In the genomic region with DNA sequence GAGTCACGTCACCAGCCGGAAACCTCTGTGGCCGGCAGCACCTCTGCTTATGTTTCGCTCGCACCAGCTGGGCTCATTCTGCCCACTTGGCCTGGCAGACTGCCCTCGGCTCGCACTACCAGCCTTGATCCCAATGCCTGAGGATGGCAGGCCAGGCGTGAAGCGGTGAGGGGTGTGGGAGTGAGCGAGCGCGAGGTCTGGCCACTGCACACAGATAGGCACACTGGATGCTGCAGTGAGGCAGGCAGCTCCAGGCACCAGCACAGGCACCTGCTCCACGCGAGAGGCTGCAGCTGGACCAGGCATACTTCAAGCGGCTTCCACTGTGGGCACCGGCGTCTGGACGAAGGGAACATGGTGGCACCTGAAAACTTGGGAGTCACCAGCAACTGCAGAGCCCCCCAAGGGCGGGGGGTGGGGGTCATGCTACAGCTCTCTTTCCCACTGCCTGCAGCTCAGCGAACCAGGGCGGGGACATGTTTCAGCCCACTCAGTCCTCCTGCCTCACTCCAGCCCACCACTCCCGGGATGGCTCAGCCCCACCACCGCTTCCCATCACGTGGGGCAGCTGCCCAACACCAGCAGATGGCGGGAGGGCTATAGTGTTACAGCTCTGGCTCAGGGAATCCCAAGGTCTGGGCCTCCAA, we compare ENCODE assay signal across 22 cellular contexts. TPM values are rescaled to one million over a fixed set of nuclear protein-coding genes. Genes with fewer than 3 reads are reported as not detected.
DNase-seq lines count a peak whose midpoint lies in the region; ATAC-seq and TF ChIP-seq lines count a peak whose summit lies in the region.
"Had no signal": no experiment of that assay in that cellular context is flagged by ENCODE, and none has a peak within 500 bp of the region (broad histone marks: within the 10 kb centered on the region; RNA-seq: fewer than 3 reads in every experiment).

No MANE protein-coding gene starts in this region.

- H3K27ac ChIP-seq in SK-N-SH (ENCODE audit: low read depth in 2 of 2, low read length in 1 of 2) (no peak overlapping the region), PC-3 (ENCODE audit: low read length) (no peak overlapping the region)
- H3K27ac ChIP-seq: body of pancreas, coronary artery, foreskin keratinocyte, Peyer's patch, tibial nerve had no signal

- CTCF ChIA-PET in SK-N-SH (lab: Yijun Ruan, JAX) (interaction anchor here (1.2 to 11.5 kb wide), 10 partner anchors 8 to 242 kb away, joined by 3 to 295 read pairs (median 20); partner anchors contain the start of gene ELAPOR2), PC-3 (lab: Charles Lee) (no interaction called here)

- H3K79me2 ChIP-seq in SK-N-SH (ENCODE audit: insufficient read depth): no peaks in the 10 kb centered on the region; the same call in 1 of the 2 replicates
- H3K79me2 ChIP-seq in PC-3 (ENCODE audit: low read length): no peaks in the 10 kb centered on the region

- no peak overlapping the region for H3K4me3 Mint-ChIP-seq in T-helper 2 cell treated with Interferon-gamma antibody and Interleukin-4, amounts not matched to agents 5 μg/mL and 100 μg/mL, for 36 hours
- H3K4me3 Mint-ChIP-seq: activated CD4-positive, alpha-beta memory T cell treated with anti-CD3 and anti-CD28 coated beads, Interleukin-2, amount 10 ng/mL, durations not matched to agents 7 days and 5 days; activated T-cell treated with anti-CD3 and anti-CD28 coated beads, Interleukin-2, amount 50 U/mL, for 4 hours; nephron had no signal

- no peak for TF ChIP-seq RAD21 in SK-N-SH (IDR thresholded peaks at IDR 0.05; ENCODE audit: low read length)

- H3K9me3 Mint-ChIP-seq in T-helper 2 cell treated with Interferon-gamma antibody and Interleukin-4, amounts not matched to agents 5 μg/mL and 100 μg/mL, for 36 hours: no peaks in the 10 kb centered on the region
- H3K9me3 Mint-ChIP-seq: activated CD4-positive, alpha-beta memory T cell treated with anti-CD3 and anti-CD28 coated beads, Interleukin-2, amount 10 ng/mL, durations not matched to agents 7 days and 5 days; activated naive CD4-positive, alpha-beta T cell treated with anti-CD3 and anti-CD28 coated beads, Interleukin-2, amount 50 U/mL, for 72 hours; activated T-cell treated with anti-CD3 and anti-CD28 coated beads, Interleukin-2, amount 50 U/mL, for 4 hours; nephron had no signal

- no peaks in the 10 kb centered on the region for H3K36me3 Mint-ChIP-seq in T-helper 2 cell treated with Interferon-gamma antibody and Interleukin-4, amounts not matched to agents 5 μg/mL and 100 μg/mL, for 36 hours (ENCODE audit: low read depth)

- no TSS peak for BruUV-seq in PC-3 (replicated peaks; lab: Mats Ljungman, UMichigan)

- intact Hi-C loops in PC-3 (cut with micrococcal nuclease): no loop called here

- DNase-seq in SK-N-SH (peak; percentile 12), PC-3 (no peak), kidney tubule cell (ENCODE audit: low spot score) (peak; percentile 12), ureter (ENCODE audit: low spot score) (peak; percentile 41)
- no peak for DNase-seq in T-helper 2 cell treated with Interferon-gamma antibody and Interleukin-4, amounts not matched to agents 5 μg/mL and 100 μg/mL, for 36 hours (ENCODE audit: low spot score)
- DNase-seq: activated CD4-positive, alpha-beta memory T cell treated with anti-CD3 and anti-CD28 coated beads, Interleukin-2, amount 10 ng/mL, durations not matched to agents 7 days and 5 days; activated T-cell treated with anti-CD3 and anti-CD28 coated beads, Interleukin-2, amount 50 U/mL, for 4 hours; DMS79; foreskin keratinocyte; NCI-H1694; NCI-H510A treated with DMSO at 0.1 percent for 48 hours; stimulated activated naive CD4-positive, alpha-beta T cell; SW 1271 had no signal

- H3F3A ChIP-seq in SK-N-SH (replicated peaks; ENCODE audit: insufficient read depth) (peaks cover 5% of the 10 kb centered on the region), PC-3 (ENCODE audit: low read length, unreplicated experiment) (no peaks in the 10 kb centered on the region)

- H3K27ac Mint-ChIP-seq in T-helper 2 cell treated with Interferon-gamma antibody and Interleukin-4, amounts not matched to agents 5 μg/mL and 100 μg/mL, for 36 hours: no peak overlapping the region
- H3K27ac Mint-ChIP-seq: activated CD4-positive, alpha-beta memory T cell treated with anti-CD3 and anti-CD28 coated beads, Interleukin-2, amount 10 ng/mL, durations not matched to agents 7 days and 5 days; activated naive CD4-positive, alpha-beta T cell treated with anti-CD3 and anti-CD28 coated beads, Interleukin-2, amount 50 U/mL, for 72 hours; nephron had no signal

- ATAC-seq in SK-N-SH treated with all-trans-retinoic acid at 6 μM for 48 hours: no peak
- no peak for ATAC-seq in PC-3
- no peak for ATAC-seq in HG02588 (IDR thresholded peaks at IDR 0.05; ENCODE audit: unreplicated experiment)
- ATAC-seq in HG03378 (IDR thresholded peaks at IDR 0.05; ENCODE audit: unreplicated experiment): no peak
- ATAC-seq: activated naive CD4-positive, alpha-beta T cell treated with anti-CD3 and anti-CD28 coated beads, Interleukin-2, amount 50 U/mL, for 72 hours; activated T-cell treated with anti-CD3 and anti-CD28 coated beads, Interleukin-2, amount 50 U/mL, for 4 hours; body of pancreas; foreskin keratinocyte had no signal

- TF ChIP-seq EP300 in SK-N-SH (IDR thresholded peaks at IDR 0.05; ENCODE audit: borderline replicate concordance in 1 of 2, low read depth in 1 of 2, low read length in 1 of 2): no peak

- TF ChIP-seq CTCF in SK-N-SH (IDR thresholded peaks at IDR 0.05) (no peak), PC-3 (conservative IDR thresholded peaks at IDR 0.05; ENCODE audit: low read depth, low read length) (no peak)

- H3K9ac ChIP-seq in SK-N-SH: no peak overlapping the region
- H3K9ac ChIP-seq in PC-3 (ENCODE audit: low read length): no peak overlapping the region

- H4K20me1 ChIP-seq in SK-N-SH (ENCODE audit: insufficient read depth) (no peaks in the 10 kb centered on the region), PC-3 (ENCODE audit: low read length) (no peaks in the 10 kb centered on the region)

- H3K4me1 ChIP-seq in SK-N-SH (ENCODE audit: control insufficient read depth in 1 of 2, insufficient read depth in 2 of 2, low read depth in 1 of 2, low read length in 1 of 2) (peaks cover 0 to 5% of the 10 kb centered on the region in 2 experiments; a peak in 2 of 4 replicates), PC-3 (ENCODE audit: insufficient read depth, low read length) (peaks cover 9% of the 10 kb centered on the region; the same call in 1 of the 2 replicates)
- H3K4me1 ChIP-seq: foreskin keratinocyte had no signal

- WGBS in SK-N-SH (ENCODE audit: low lambda C conversion rate): 74% methylated on average over 12 of the region's 25 CpGs

- H3K4me2 ChIP-seq in SK-N-SH (no peak overlapping the region), PC-3 (ENCODE audit: low read length) (no peak overlapping the region)

- POLR2A ChIA-PET in SK-N-SH (lab: Yijun Ruan, JAX): interaction anchor here (1.7 kb wide), 1 partner anchor 87 kb away, joined by 4 read pairs; the partner anchor contains the start of gene ELAPOR2
- POLR2A ChIA-PET in PC-3 (lab: Charles Lee; ENCODE audit: unreplicated experiment): no interaction called here

- no peak overlapping the region for H3K4me3 ChIP-seq in SK-N-SH (ENCODE audit: low read depth in 2 of 2, low read length in 1 of 2)
- H3K4me3 ChIP-seq in PC-3 (ENCODE audit: low read length): no peak overlapping the region
- H3K4me3 ChIP-seq: body of pancreas, coronary artery, Peyer's patch, tibial nerve had no signal

- H3K27me3 ChIP-seq in SK-N-SH (ENCODE audit: insufficient read depth): no peaks in the 10 kb centered on the region
- H3K27me3 ChIP-seq in PC-3 (ENCODE audit: low read length): no peaks in the 10 kb centered on the region
- H3K27me3 ChIP-seq: body of pancreas, foreskin keratinocyte, Peyer's patch, tibial nerve had no signal

- H3K9me3 ChIP-seq in SK-N-SH: no peaks in the 10 kb centered on the region
- no peaks in the 10 kb centered on the region for H3K9me3 ChIP-seq in PC-3 (ENCODE audit: low read length)
- H3K9me3 ChIP-seq: body of pancreas, Peyer's patch, tibial nerve had no signal

- no peaks in the 10 kb centered on the region for H3K9me2 ChIP-seq in SK-N-SH
- H3K9me2 ChIP-seq in PC-3 (replicated peaks; ENCODE audit: low read length): no peaks in the 10 kb centered on the region

- H3K36me3 ChIP-seq in SK-N-SH (replicated peaks in 1 of 2; ENCODE audit: control insufficient read depth in 1 of 2, insufficient read depth in 2 of 2, low read length in 1 of 2) (no peaks in the 10 kb centered on the region), PC-3 (ENCODE audit: low read depth, low read length) (no peaks in the 10 kb centered on the region)
- H3K36me3 ChIP-seq: Peyer's patch, tibial nerve had no signal

- H3K27me3 Mint-ChIP-seq in T-helper 2 cell treated with Interferon-gamma antibody and Interleukin-4, amounts not matched to agents 5 μg/mL and 100 μg/mL, for 36 hours (ENCODE audit: low read depth): no peaks in the 10 kb centered on the region
- H3K27me3 Mint-ChIP-seq: activated CD4-positive, alpha-beta memory T cell treated with anti-CD3 and anti-CD28 coated beads, Interleukin-2, amount 10 ng/mL, durations not matched to agents 7 days and 5 days had no signal

- no peak overlapping the region for H2AFZ ChIP-seq in SK-N-SH (ENCODE audit: low read depth)
- H2AFZ ChIP-seq in PC-3 (ENCODE audit: low read length): 0 out of 2 replicates have a peak overlapping the region, but pooled peaks have one; percentile 9

- peaks cover 10% of the 10 kb centered on the region for H3K4me1 Mint-ChIP-seq in T-helper 2 cell treated with Interferon-gamma antibody and Interleukin-4, amounts not matched to agents 5 μg/mL and 100 μg/mL, for 36 hours (ENCODE audit: low read depth)
- H3K4me1 Mint-ChIP-seq: nephron had no signal

TF ChIP-seq in SK-N-SH, 30 proteins besides CTCF, POLR2A, EP300 and RAD21 (continues in another document):
- TF ChIP-seq TEAD4 (IDR thresholded peaks at IDR 0.05; ENCODE audit: borderline replicate concordance, insufficient read depth) (no peak), YY1 (IDR thresholded peaks at IDR 0.05; ENCODE audit: low read depth) (no peak), EZH2phosphoT487 (IDR thresholded peaks at IDR 0.05; ENCODE audit: borderline replicate concordance, low read depth) (no peak)

TF ChIP-seq in SK-N-SH treated with all-trans-retinoic acid at 6 μM for 48 hours, 23 proteins besides CTCF, POLR2A, EP300 and RAD21 (continues in another document):
- TF ChIP-seq GLIS3 (CRISPR knock-in tag; IDR thresholded peaks at IDR 0.05) (no peak), ZNF8 (CRISPR knock-in tag; IDR thresholded peaks at IDR 0.05) (no peak), OSR1 (CRISPR knock-in tag; IDR thresholded peaks at IDR 0.05) (no peak), CSDC2 (CRISPR knock-in tag; IDR thresholded peaks at IDR 0.05) (no peak), ZC3H10 (CRISPR knock-in tag; IDR thresholded peaks at IDR 0.05) (no peak), ZNF565 (CRISPR knock-in tag; conservative IDR thresholded peaks at IDR 0.05; ENCODE audit: low read depth) (no peak), ZFP30 (CRISPR knock-in tag; IDR thresholded peaks at IDR 0.05) (no peak), TOX (CRISPR knock-in tag; IDR thresholded peaks at IDR 0.05; ENCODE audit: borderline replicate concordance) (no peak), TCF4 (CRISPR knock-in tag; IDR thresholded peaks at IDR 0.05; ENCODE audit: borderline replicate concordance) (no peak)

RNA-seq across cellular contexts. Expression of gene DMTF1, which starts 5.4 kb away (rescaled TPM):
- 108 and 177 TPM in 2 replicates for polyA plus RNA-seq in SK-N-SH (2012; rRNA removed)
- 45.2 and 45.3 TPM in 2 replicates for polyA plus RNA-seq in SK-N-SH (2012; cell fraction: cytosol; rRNA removed)
- 428 and 844 TPM in 2 replicates for polyA plus RNA-seq in SK-N-SH (2012; cell fraction: nucleus; rRNA removed)
- total RNA-seq in PC-3 (2014; rRNA removed) (43.6 and 48.8 TPM in 2 replicates), ureter (92.4 TPM)

Comparison
In these comparisons a context has a peak if more than half of its experiments do, and no peak if none do; other contexts are left out.
1. DNase-seq: peak in SK-N-SH (single experiment), kidney tubule cell (single experiment) and ureter (single experiment); none in PC-3 (single experiment) and T-helper 2 cell treated with Interferon-gamma antibody and Interleukin-4, amounts not matched to agents 5 μg/mL and 100 μg/mL, for 36 hours (single experiment).